Comparison of ENCODE assay signal across 9 cellular contexts in genomic region chr9:94065535-94065961, GRCh38. TPM values are rescaled to one million over a fixed set of nuclear protein-coding genes. Genes with fewer than 3 reads are reported as not detected.
A peak's percentile ranks its signal among the peaks of the same experiment; 100 is the strongest.
DNase-seq lines count a peak whose midpoint lies in the region; ATAC-seq and TF ChIP-seq lines count a peak whose summit lies in the region.
"Had no signal": no experiment of that assay in that cellular context is flagged by ENCODE, and none has a peak within 500 bp of the region (broad histone marks: within the 10 kb centered on the region; RNA-seq: fewer than 3 reads in every experiment).

No MANE protein-coding gene starts in this region.

- H3K9me3 ChIP-seq in IMR-90 (ENCODE audit: control insufficient read depth, insufficient read depth, low read length) (peaks cover 2% of the 10 kb centered on the region; the same call in 1 of the 2 replicates), OCI-LY3 (ENCODE audit: insufficient read depth, low read length) (no peaks in the 10 kb centered on the region)
- H3K9me3 ChIP-seq in naive thymus-derived CD4-positive, alpha-beta T cell (ENCODE audit: control insufficient read depth in 2 of 3, low read length in 3 of 3), result peaks cover 0 to 11% (median 0%) of the 10 kb centered on the region in 3 experiments

- H4K8ac ChIP-seq in IMR-90 (ENCODE audit: low read depth in 2 of 2, low read length in 2 of 2), result peak overlapping the region in 1 of 2 experiments; percentile 47; a peak in 1 of 4 replicates

- no peaks in the 10 kb centered on the region for H3K79me2 ChIP-seq in OCI-LY3 (ENCODE audit: low read length)

- peak; percentile 87 for TF ChIP-seq RAD21 in IMR-90 (IDR thresholded peaks at IDR 0.05; ENCODE audit: low read length)

- H3K36me3 ChIP-seq in IMR-90 (ENCODE audit: control insufficient read depth, insufficient read depth, low read length), result no peaks in the 10 kb centered on the region
- peaks cover 1% of the 10 kb centered on the region for H3K36me3 ChIP-seq in OCI-LY3 (replicated peaks; ENCODE audit: low read depth, low read length)
- H3K36me3 ChIP-seq in naive thymus-derived CD4-positive, alpha-beta T cell (ENCODE audit: control insufficient read depth in 2 of 3, insufficient read depth in 3 of 3, low read length in 3 of 3), result no peaks in the 10 kb centered on the region

- H3K4me3 Mint-ChIP-seq in naive thymus-derived CD4-positive, alpha-beta T cell, result no peak overlapping the region
- H3K4me3 Mint-ChIP-seq: activated naive CD4-positive, alpha-beta T cell treated with anti-CD3 and anti-CD28 coated beads, Interleukin-2, amount 50 U/mL, for 24 hours had no signal

- TF ChIP-seq CTCF in IMR-90 (conservative IDR thresholded peaks at IDR 0.05; ENCODE audit: low read depth, low read length) (peak; percentile 80), OCI-LY3 (IDR thresholded peaks at IDR 0.05; ENCODE audit: low read depth, low read length) (peak; percentile 90)

- no peak overlapping the region for H3K56ac ChIP-seq in IMR-90 (ENCODE audit: extremely low read depth, insufficient read depth, low read length)

- no peak overlapping the region for H3K9ac ChIP-seq in IMR-90 (ENCODE audit: low read depth, low read length)
- no peak overlapping the region for H3K9ac ChIP-seq in OCI-LY3 (ENCODE audit: low read length)

- no peak overlapping the region for H4K5ac ChIP-seq in IMR-90 (ENCODE audit: low read depth, low read length)

- H2AFZ ChIP-seq in IMR-90 (replicated peaks; ENCODE audit: low read length, poor library complexity) (peak overlapping the region; percentile 78), OCI-LY3 (ENCODE audit: low read depth, low read length) (no peak overlapping the region)

- in situ Hi-C loops in IMR-90 (cut with MboI; ENCODE audit: low sequenced_read_pairs), result no loop called here

- peak overlapping the region; percentile 54 for H2BK5ac ChIP-seq in IMR-90 (ENCODE audit: low read depth, low read length, poor library complexity, severe bottlenecking)

- H3K9me3 Mint-ChIP-seq in naive thymus-derived CD4-positive, alpha-beta T cell, result peaks cover 3 to 20% (median 12%) of the 10 kb centered on the region in 11 donors
- H3K9me3 Mint-ChIP-seq: activated naive CD4-positive, alpha-beta T cell treated with anti-CD3 and anti-CD28 coated beads, Interleukin-2, amount 50 U/mL, for 24 hours had no signal

- dilution Hi-C loops in IMR-90 (cut with HindIII; ENCODE audit: low sequenced_read_pairs, unreplicated experiment), result no loop called here

- no peaks in the 10 kb centered on the region for H3K4me1 ChIP-seq in IMR-90 (ENCODE audit: control insufficient read depth, insufficient read depth, low read length)
- 0 out of 2 replicates have a peak, but pooled peaks cover 2% of the 10 kb centered on the region for H3K4me1 ChIP-seq in OCI-LY3 (ENCODE audit: low read length)
- H3K4me1 ChIP-seq in naive thymus-derived CD4-positive, alpha-beta T cell (ENCODE audit: control insufficient read depth in 2 of 2, insufficient read depth in 2 of 2, low read length in 2 of 2), result peaks cover 0 to 3% of the 10 kb centered on the region in 2 donors

- H3K27me3 Mint-ChIP-seq in naive thymus-derived CD4-positive, alpha-beta T cell, result no peaks in the 10 kb centered on the region
- H3K27me3 Mint-ChIP-seq: activated naive CD4-positive, alpha-beta T cell treated with anti-CD3 and anti-CD28 coated beads, Interleukin-2, amount 50 U/mL, for 24 hours had no signal

- H4K91ac ChIP-seq in IMR-90 (ENCODE audit: insufficient read depth, low read depth, low read length), result no peak overlapping the region

- ATAC-seq in IMR-90 (ENCODE audit: low read depth) (peak; percentile 95), GM21737 (IDR thresholded peaks at IDR 0.05; ENCODE audit: unreplicated experiment) (no peak)
- ATAC-seq in naive thymus-derived CD4-positive, alpha-beta T cell, result peak; percentile 79

- peak; percentile 45 for DNase-seq in DMS153 (lab: John Stamatoyannopoulos, UW)
- peak; percentile 89 for DNase-seq in IMR-90
- DNase-seq in activated T-cell treated with anti-CD3 and anti-CD28 coated beads for 24 hours (ENCODE audit: low read depth), result peak; percentile 57
- peak; percentile 74 to 87 for DNase-seq in erythroblast (lab: John Stamatoyannopoulos, UW)
- DNase-seq in naive thymus-derived CD4-positive, alpha-beta T cell, result peak; percentile 40 to 75 (median 66)
- peak; percentile 36 to 60 for DNase-seq in stimulated activated CD8-positive, alpha-beta memory T cell treated with anti-CD3 and anti-CD28 coated beads, Interleukin-7, amount 100 ng/mL, for 4 hours (ENCODE audit: low read depth in 2 of 2)

- no peak overlapping the region for H3K23ac ChIP-seq in IMR-90 (ENCODE audit: low read depth, low read length)

- POLR2A ChIA-PET in IMR-90 (lab: Charles Lee; ENCODE audit: unreplicated experiment), result no interaction called here
- POLR2A ChIA-PET in naive thymus-derived CD4-positive, alpha-beta T cell (lab: Charles Lee), result no interaction called here

- H3K18ac ChIP-seq in IMR-90 (ENCODE audit: low read depth, low read length), result no peak overlapping the region

- peaks cover 5 to 25% (median 17%) of the 10 kb centered on the region in 5 donors for H3K36me3 Mint-ChIP-seq in naive thymus-derived CD4-positive, alpha-beta T cell

- CTCF ChIA-PET in IMR-90 (lab: Yijun Ruan, JAX), result interaction anchor here (1.1 to 1.4 kb wide), 6 partner anchors 9 to 148 kb away, joined by 3 to 8 read pairs (median 4); no protein-coding TSS in a partner anchor
- CTCF ChIA-PET in naive thymus-derived CD4-positive, alpha-beta T cell (lab: Charles Lee), result interaction anchor here (0.7 to 5.8 kb wide), 7 partner anchors 8 to 167 kb away, joined by 3 to 134 read pairs (median 3); no protein-coding TSS in a partner anchor

- H4K20me1 ChIP-seq in IMR-90 (ENCODE audit: insufficient read depth, low read length) (no peaks in the 10 kb centered on the region), OCI-LY3 (ENCODE audit: insufficient read depth, low read length) (no peaks in the 10 kb centered on the region)

- H3K4me1 Mint-ChIP-seq in naive thymus-derived CD4-positive, alpha-beta T cell, result peaks cover 0 to 8% (median 5%) of the 10 kb centered on the region in 7 donors

- no peak overlapping the region for H2AK9ac ChIP-seq in IMR-90 (replicated peaks; ENCODE audit: low read depth, low read length, poor library complexity)

- no peaks in the 10 kb centered on the region; the same call in 1 of the 2 replicates for H3K9me1 ChIP-seq in IMR-90 (ENCODE audit: insufficient read depth, low read length)

- no TSS peak for BruUV-seq in IMR-90 (replicated peaks; lab: Mats Ljungman, UMichigan)

- peak overlapping the region; percentile 44; the same call in 1 of the 2 replicates for H3K4me2 ChIP-seq in IMR-90 (ENCODE audit: low read depth, low read length)
- no peak overlapping the region for H3K4me2 ChIP-seq in OCI-LY3 (ENCODE audit: low read length)

- H3K27ac Mint-ChIP-seq in naive thymus-derived CD4-positive, alpha-beta T cell, result no peak overlapping the region
- H3K27ac Mint-ChIP-seq: activated naive CD4-positive, alpha-beta T cell treated with anti-CD3 and anti-CD28 coated beads, Interleukin-2, amount 50 U/mL, for 24 hours had no signal

- WGBS in IMR-90 (ENCODE audit: extremely low coverage in 2 of 2, insufficient read length in 1 of 2), 2 experiments, result 21% methylated on average over 2 of the region's 2 CpGs; no CpG with 5 or more reads in 1 of the 2 experiments

- no peak overlapping the region for H2BK15ac ChIP-seq in IMR-90 (ENCODE audit: low read depth, low read length)

- intact Hi-C loops in IMR-90 (cut with micrococcal nuclease), result loop anchor here (1.0 to 2.0 kb wide), 2 partner anchors 101 to 148 kb away; no protein-coding TSS in a partner anchor
- intact Hi-C loops in naive thymus-derived CD4-positive, alpha-beta T cell (cut with micrococcal nuclease), result loop anchor here (1.0 kb wide), 2 partner anchors 148 to 538 kb away; no protein-coding TSS in a partner anchor

- H2BK20ac ChIP-seq in IMR-90 (ENCODE audit: low read depth, low read length), result peak overlapping the region; percentile 79; the same call in 1 of the 2 replicates

- H3K4me3 ChIP-seq in IMR-90 (ENCODE audit: insufficient read depth, low read depth, low read length) (no peak overlapping the region), OCI-LY3 (ENCODE audit: low read length) (no peak overlapping the region)
- H3K4me3 ChIP-seq in naive thymus-derived CD4-positive, alpha-beta T cell (ENCODE audit: low read length), result no peak overlapping the region

- H2BK120ac ChIP-seq in IMR-90 (ENCODE audit: low read depth, low read length), result no peak overlapping the region; the same call in 1 of the 2 replicates

- TF ChIP-seq POLR2A in IMR-90 (IDR thresholded peaks at IDR 0.05; ENCODE audit: low read depth, low read length) (no peak), erythroblast (IDR thresholded peaks at IDR 0.05; ENCODE audit: low read length) (no peak)

- H2AK5ac ChIP-seq in IMR-90 (ENCODE audit: low read depth, low read length), result 0 out of 2 replicates have a peak overlapping the region, but pooled peaks have one; percentile 62

- H3K27me3 ChIP-seq in IMR-90 (ENCODE audit: control insufficient read depth, insufficient read depth, low read length) (no peaks in the 10 kb centered on the region), OCI-LY3 (ENCODE audit: low read depth, low read length) (no peaks in the 10 kb centered on the region)
- H3K27me3 ChIP-seq in naive thymus-derived CD4-positive, alpha-beta T cell (ENCODE audit: control insufficient read depth in 2 of 2, insufficient read depth in 2 of 2, low read length in 2 of 2), result no peaks in the 10 kb centered on the region

- H3K4ac ChIP-seq in IMR-90 (ENCODE audit: low read depth, low read length), result no peak overlapping the region; the same call in 1 of the 2 replicates

- 0 out of 2 replicates have a peak overlapping the region, but pooled peaks have one; percentile 14 for H3K14ac ChIP-seq in IMR-90 (replicated peaks; ENCODE audit: low read depth, low read length)

- peaks cover 0 to 5% of the 10 kb centered on the region in 2 experiments; a peak in 2 of 4 replicates for H3K79me1 ChIP-seq in IMR-90 (ENCODE audit: low read depth in 1 of 2, low read length in 2 of 2)

- H3K27ac ChIP-seq in IMR-90 (ENCODE audit: insufficient read depth, low read length) (no peak overlapping the region), OCI-LY3 (ENCODE audit: low read length) (no peak overlapping the region)
- H3K27ac ChIP-seq in naive thymus-derived CD4-positive, alpha-beta T cell (ENCODE audit: low read depth, low read length), result no peak overlapping the region

TF ChIP-seq in IMR-90, 13 proteins besides CTCF, POLR2A, EP300 and RAD21:
- TF ChIP-seq RFX5 (IDR thresholded peaks at IDR 0.05; ENCODE audit: low read depth, low read length), result no peak
- TF ChIP-seq SMC3 (IDR thresholded peaks at IDR 0.05; ENCODE audit: low read depth, low read length), result peak; percentile 94
TF ChIP-seq in IMR-90: peak in this region for 1.

RNA-seq across cellular contexts. Expression of gene PTPDC1, which starts 18.7 kb away (rescaled TPM):
- total RNA-seq in IMR-90 (2012; rRNA removed), result 6.1 TPM in 2 replicates
- 3.3 and 3.9 TPM in 2 replicates for polyA plus RNA-seq in IMR-90 (2012; rRNA removed)
- polyA plus RNA-seq in IMR-90 (2012; cell fraction: cytosol; rRNA removed), result 1.2 and 1.4 TPM in 2 replicates
- 4.2 and 16.8 TPM in 2 replicates for polyA plus RNA-seq in IMR-90 (2012; cell fraction: nucleus; rRNA removed; ENCODE audit: low replicate concordance)
- 1 to 10 TPM; 4.1 to 8.5 (median 4.7) TPM for total RNA-seq in naive thymus-derived CD4-positive, alpha-beta T cell
- 1 to 10 TPM; 2.5 to 3.5 TPM for polyA plus RNA-seq in naive thymus-derived CD4-positive, alpha-beta T cell
